In the genomic region with DNA sequence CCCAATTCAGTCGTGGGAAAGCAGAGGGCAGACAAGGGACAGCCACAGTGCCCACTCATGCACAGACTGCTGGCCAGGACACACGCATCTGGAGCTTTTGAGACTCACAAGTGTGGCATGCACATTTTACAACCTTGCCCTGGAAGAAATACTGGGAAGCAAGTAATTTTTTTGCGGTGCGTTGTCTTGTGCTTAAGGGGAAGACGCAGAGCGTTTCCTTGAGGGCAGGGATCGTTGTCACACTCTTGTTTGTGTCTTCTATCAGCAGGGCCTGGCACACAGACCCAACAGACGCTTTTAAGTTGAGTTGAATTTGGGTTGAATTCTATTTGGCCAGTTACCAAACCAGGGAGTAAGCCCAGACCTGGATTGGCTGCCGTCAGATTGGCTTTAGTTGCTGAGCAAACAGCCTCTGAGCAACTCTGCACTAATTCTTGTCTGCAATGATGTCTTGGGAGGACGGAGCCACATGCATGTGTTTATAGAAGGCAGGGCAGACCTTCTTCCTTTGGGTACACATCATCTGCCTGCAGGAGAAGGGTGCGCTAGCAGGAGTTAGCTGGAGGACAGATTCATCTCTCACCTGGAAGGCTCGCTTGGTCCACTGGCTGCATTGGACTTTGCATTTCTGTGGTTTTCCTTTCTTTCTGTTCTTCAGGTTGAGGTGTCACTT, we compare ENCODE assay signal across 21 cellular contexts. TPM values are rescaled to one million over a fixed set of nuclear protein-coding genes. Genes with fewer than 3 reads are reported as not detected.
DNase-seq lines count a peak whose midpoint lies in the region; ATAC-seq and TF ChIP-seq lines count a peak whose summit lies in the region.
"Had no signal": no experiment of that assay in that cellular context is flagged by ENCODE, and none has a peak within 500 bp of the region (broad histone marks: within the 10 kb centered on the region; RNA-seq: fewer than 3 reads in every experiment).

No MANE protein-coding gene starts in this region.

- H3K9me3 ChIP-seq in prostate gland (no peaks in the 10 kb centered on the region), PC-9 (ENCODE audit: insufficient read depth, low read depth) (no peaks in the 10 kb centered on the region), body of pancreas (no peaks in the 10 kb centered on the region)
- H3K9me3 ChIP-seq: BLaER1, left lung, tibial artery had no signal

- H3K4me2 ChIP-seq in PC-9 = no peak overlapping the region
- H3K4me2 ChIP-seq: BLaER1 had no signal

- peaks cover 92% of the 10 kb centered on the region for H3K36me3 Mint-ChIP-seq in activated CD4-positive, alpha-beta T cell treated with anti-CD3 and anti-CD28 coated beads, Interleukin-2, amount 10 ng/mL, durations not matched to agents 24 days and 14 days (ENCODE audit: low read depth)

- TF ChIP-seq CTCF in prostate gland (IDR thresholded peaks at IDR 0.05) (no peak), PC-9 (conservative IDR thresholded peaks at IDR 0.05) (no peak), body of pancreas (IDR thresholded peaks at IDR 0.05) (no peak)

- POLR2A ChIA-PET in PC-9 (lab: Charles Lee; ENCODE audit: unreplicated experiment) = no interaction called here

- CTCF ChIA-PET in PC-9 (lab: Charles Lee) = no interaction called here

- peaks cover 49% of the 10 kb centered on the region for H3K4me1 Mint-ChIP-seq in activated CD4-positive, alpha-beta T cell treated with anti-CD3 and anti-CD28 coated beads, Interleukin-2, amount 10 ng/mL, durations not matched to agents 24 days and 14 days

- H4K20me1 ChIP-seq in PC-9 (ENCODE audit: insufficient read depth) = no peaks in the 10 kb centered on the region
- H4K20me1 ChIP-seq: BLaER1 had no signal

- no peaks in the 10 kb centered on the region for H3K79me2 ChIP-seq in PC-9 (ENCODE audit: low read depth)

- no peak overlapping the region for H3K4me3 Mint-ChIP-seq in activated CD4-positive, alpha-beta T cell treated with anti-CD3 and anti-CD28 coated beads, Interleukin-2, amount 10 ng/mL, durations not matched to agents 24 days and 14 days
- H3K4me3 Mint-ChIP-seq: stimulated activated naive B cell treated with anti-CD40 and anti-IgM and Interleukin-4, amounts not matched to agents 10 μg/mL and 1 μg/mL and 100 μg/mL, for 72 hours had no signal

- H3K27me3 Mint-ChIP-seq in activated CD4-positive, alpha-beta T cell treated with anti-CD3 and anti-CD28 coated beads, Interleukin-2, amount 10 ng/mL, durations not matched to agents 24 days and 14 days = no peaks in the 10 kb centered on the region
- H3K27me3 Mint-ChIP-seq: stimulated activated naive B cell treated with anti-CD40 and anti-IgM and Interleukin-4, amounts not matched to agents 10 μg/mL and 1 μg/mL and 100 μg/mL, for 72 hours had no signal

- 27% methylated on average over 12 of the region's 12 CpGs for WGBS in prostate gland
- 69 to 77% methylated on average over 8 to 12 of the region's 12 CpGs for WGBS in body of pancreas, 2 donors

- BruUV-seq in PC-9 (replicated peaks; lab: Mats Ljungman, UMichigan) = no TSS peak

- H3K4me1 ChIP-seq in prostate gland (replicated peaks) = peaks cover 5% of the 10 kb centered on the region
- H3K4me1 ChIP-seq in PC-9 (replicated peaks; ENCODE audit: insufficient read depth) = no peaks in the 10 kb centered on the region
- H3K4me1 ChIP-seq in body of pancreas = no peaks in the 10 kb centered on the region
- H3K4me1 ChIP-seq: left lung, tibial artery had no signal

- peak overlapping the region; percentile 63 for H3K27ac Mint-ChIP-seq in activated CD4-positive, alpha-beta T cell treated with anti-CD3 and anti-CD28 coated beads, Interleukin-2, amount 10 ng/mL, durations not matched to agents 24 days and 14 days
- H3K27ac Mint-ChIP-seq: stimulated activated naive B cell treated with anti-CD40 and anti-IgM and Interleukin-4, amounts not matched to agents 10 μg/mL and 1 μg/mL and 100 μg/mL, for 72 hours had no signal

- no peak overlapping the region for H2AFZ ChIP-seq in PC-9

- H3K4me3 ChIP-seq in prostate gland (no peak overlapping the region), PC-9 (no peak overlapping the region), body of pancreas (no peak overlapping the region)
- H3K4me3 ChIP-seq: BLaER1, left lung, tibial artery had no signal

- intact Hi-C loops in activated CD4-positive, alpha-beta T cell treated with anti-CD3 and anti-CD28 coated beads, Interleukin-2, amount 10 ng/mL, durations not matched to agents 24 days and 14 days (cut with micrococcal nuclease) = no loop called here
- intact Hi-C loops in prostate gland (cut with DNase I) = no loop called here
- intact Hi-C loops in PC-9 (cut with micrococcal nuclease; ENCODE audit: unreplicated experiment) = no loop called here
- intact Hi-C loops in body of pancreas (cut with DNase I) = no loop called here

- DNase-seq in activated CD4-positive, alpha-beta T cell treated with anti-CD3 and anti-CD28 coated beads, Interleukin-2, amount 10 ng/mL, durations not matched to agents 24 days and 14 days = no peak
- DNase-seq in activated CD4-positive, alpha-beta T cell treated with anti-CD3 and anti-CD28 coated beads for 1 hour = no peak
- DNase-seq in GM04503 (ENCODE audit: low read depth) (peak; percentile 91), ecto neural progenitor cell (ENCODE audit: low spot score) (peak; percentile 16), prostate gland (ENCODE audit: low spot score) (peak; percentile 31), PC-9 (no peak), NCI-H510A (lab: John Stamatoyannopoulos, UW) (no peak), body of pancreas (no peak)
- DNase-seq: activated CD4-positive, alpha-beta T cell treated with anti-CD3 and anti-CD28 coated beads for 4 hours; amniotic stem cell; left lung; NCI-H1105 treated with DMSO at 0.1 percent for 48 hours; retina; Right ventricle myocardium superior; stimulated activated naive B cell treated with anti-CD40 and anti-IgM and Interleukin-4, amounts not matched to agents 10 μg/mL and 1 μg/mL and 100 μg/mL, for 72 hours; tibial artery had no signal

- no peaks in the 10 kb centered on the region for H3K36me3 ChIP-seq in prostate gland
- no peaks in the 10 kb centered on the region for H3K36me3 ChIP-seq in PC-9 (ENCODE audit: low read depth)
- no peaks in the 10 kb centered on the region for H3K36me3 ChIP-seq in body of pancreas (replicated peaks in 1 of 2; ENCODE audit: insufficient read depth in 1 of 2, low read depth in 2 of 2)
- H3K36me3 ChIP-seq: BLaER1, left lung, tibial artery had no signal

- H3K9me3 Mint-ChIP-seq in activated CD4-positive, alpha-beta T cell treated with anti-CD3 and anti-CD28 coated beads, Interleukin-2, amount 10 ng/mL, durations not matched to agents 24 days and 14 days = peaks cover 6% of the 10 kb centered on the region

- no peaks in the 10 kb centered on the region for H3K9me2 ChIP-seq in PC-9 (ENCODE audit: insufficient read depth)

- no peak overlapping the region for H3K27ac ChIP-seq in prostate gland
- H3K27ac ChIP-seq in PC-9 = no peak overlapping the region
- no peak overlapping the region for H3K27ac ChIP-seq in body of pancreas
- H3K27ac ChIP-seq: 22Rv1, BLaER1, left lung, tibial artery had no signal

- no peak for ATAC-seq in body of pancreas
- ATAC-seq: esophagus mucosa; HCT116; left lung; stimulated activated naive B cell treated with anti-CD40 and anti-IgM and Interleukin-4, amounts not matched to agents 10 μg/mL and 1 μg/mL and 100 μg/mL, for 72 hours had no signal

- H3F3A ChIP-seq in PC-9 (ENCODE audit: insufficient read depth, low read depth) = no peaks in the 10 kb centered on the region

- H3K27me3 ChIP-seq in prostate gland (replicated peaks; ENCODE audit: insufficient read depth) (no peaks in the 10 kb centered on the region), PC-9 (ENCODE audit: insufficient read depth, low read depth) (no peaks in the 10 kb centered on the region), body of pancreas (no peaks in the 10 kb centered on the region)
- H3K27me3 ChIP-seq: BLaER1, left lung, tibial artery had no signal

- no peak for TF ChIP-seq POLR2A in prostate gland (IDR thresholded peaks at IDR 0.05)
- TF ChIP-seq POLR2A in body of pancreas (IDR thresholded peaks at IDR 0.05) = no peak

RNA-seq across cellular contexts. Expression of a gene that starts 38.4 kb away (rescaled TPM):
- 965 and 989 TPM in 2 replicates for total RNA-seq in activated CD4-positive, alpha-beta T cell treated with anti-CD3 and anti-CD28 coated beads, Interleukin-2, amount 10 ng/mL, durations not matched to agents 24 days and 14 days
- total RNA-seq in prostate gland = 1 to 10 TPM in 1 of 2 donors, not detected in 1; 1.9 TPM
- not detected in 2 replicates for total RNA-seq in PC-9 (2021)
- total RNA-seq in body of pancreas = under 1 TPM; 0.52 to 0.99 TPM
- total RNA-seq: LHCN-M2 had no signal

RNA-seq across cellular contexts. Expression of a gene that starts 46.5 kb away (rescaled TPM):
- total RNA-seq in activated CD4-positive, alpha-beta T cell treated with anti-CD3 and anti-CD28 coated beads, Interleukin-2, amount 10 ng/mL, durations not matched to agents 24 days and 14 days = 24.4 and 25.5 TPM in 2 replicates
- total RNA-seq in prostate gland = 10 to 100 TPM; 11.7 to 18.5 TPM
- total RNA-seq in PC-9 (2021) = 15.5 TPM in 2 replicates
- total RNA-seq in body of pancreas = 10 to 100 TPM; 14.3 to 15.5 TPM

Comparison
In these comparisons a context has a peak if more than half of its experiments do, and no peak if none do; other contexts are left out.
1. DNase-seq: peak in GM04503 (single experiment), ecto neural progenitor cell (single experiment) and prostate gland (single experiment); none in activated CD4-positive, alpha-beta T cell treated with anti-CD3 and anti-CD28 coated beads, Interleukin-2, amount 10 ng/mL, durations not matched to agents 24 days and 14 days (single experiment), activated CD4-positive, alpha-beta T cell treated with anti-CD3 and anti-CD28 coated beads for 1 hour (single experiment), PC-9 (0 of 2), NCI-H510A (single experiment) and body of pancreas (0 of 4).
2. RNA of a gene that starts 38.4 kb away (total RNA-seq): 965 to 989 TPM in activated CD4-positive, alpha-beta T cell treated with anti-CD3 and anti-CD28 coated beads, Interleukin-2, amount 10 ng/mL, durations not matched to agents 24 days and 14 days; 1.9 TPM in prostate gland, 0.52 to 0.99 TPM in body of pancreas and not detected in PC-9; every median in the first group is over 100 times any median in the second.